17 cellular contexts compared by ENCODE assay signal in genomic region chr21:46516068-46516467, GRCh38. TPM values are rescaled to one million over a fixed set of nuclear protein-coding genes. Genes with fewer than 3 reads are reported as not detected.
DNase-seq lines count a peak whose midpoint lies in the region; ATAC-seq, FAIRE-seq and TF ChIP-seq lines count a peak whose summit lies in the region.
"Had no signal": no experiment of that assay in that cellular context is flagged by ENCODE, and none has a peak within 500 bp of the region (broad histone marks: within the 10 kb centered on the region; RNA-seq: fewer than 3 reads in every experiment).

No MANE protein-coding gene starts in this region.

- H3K9me1 ChIP-seq in endothelial cell of umbilical vein (replicated peaks; ENCODE audit: control insufficient read depth, extremely low read depth, insufficient read depth, low read length): no peaks in the 10 kb centered on the region

- peaks cover 41% of the 10 kb centered on the region for H3K36me3 ChIP-seq in OCI-LY1 (ENCODE audit: insufficient read depth, low read length)
- H3K36me3 ChIP-seq in endothelial cell of umbilical vein (ENCODE audit: control insufficient read depth in 2 of 2, extremely low read depth in 1 of 2, insufficient read depth in 2 of 2, low read length in 2 of 2): peaks cover 11% of the 10 kb centered on the region in 2 experiments
- H3K36me3 ChIP-seq in neutrophil: peaks cover 34% of the 10 kb centered on the region

- no peak for TF ChIP-seq POLR2A in endothelial cell of umbilical vein (IDR thresholded peaks at IDR 0.05; ENCODE audit: low read depth, low read length)

- no peaks in the 10 kb centered on the region for H3F3A ChIP-seq in OCI-LY1 (ENCODE audit: insufficient read depth, low read length)

- H3K4me3 Mint-ChIP-seq in activated CD8-positive, alpha-beta T cell treated with anti-CD3 and anti-CD28 coated beads, Interleukin-2, amount 10 ng/mL, durations not matched to agents 7 days and 5 days: no peak overlapping the region
- H3K4me3 Mint-ChIP-seq in activated CD8-positive, alpha-beta T cell treated with anti-CD3 and anti-CD28 coated beads for 36 hours: no peak overlapping the region
- no peak overlapping the region for H3K4me3 Mint-ChIP-seq in glutamatergic neuron (ENCODE audit: unreplicated experiment)
- H3K4me3 Mint-ChIP-seq: GM23338 had no signal

- H3K4me1 Mint-ChIP-seq in activated CD8-positive, alpha-beta T cell treated with anti-CD3 and anti-CD28 coated beads, Interleukin-2, amount 10 ng/mL, durations not matched to agents 7 days and 5 days (ENCODE audit: low read depth): peaks cover 14% of the 10 kb centered on the region
- H3K4me1 Mint-ChIP-seq in activated CD8-positive, alpha-beta T cell treated with anti-CD3 and anti-CD28 coated beads for 36 hours (ENCODE audit: low read depth): peaks cover 13% of the 10 kb centered on the region
- no peaks in the 10 kb centered on the region for H3K4me1 Mint-ChIP-seq in glutamatergic neuron (ENCODE audit: low read depth, unreplicated experiment)
- H3K4me1 Mint-ChIP-seq: GM23338 had no signal

- H3K27ac ChIP-seq in OCI-LY1 (ENCODE audit: low read depth, low read length, poor library complexity, severe bottlenecking) (peak overlapping the region; percentile 69), endothelial cell of umbilical vein (ENCODE audit: insufficient read depth, low read depth, low read length) (no peak overlapping the region), neutrophil (peak overlapping the region; percentile 66)
- H3K27ac ChIP-seq: PC-9 had no signal

- ATAC-seq in activated CD8-positive, alpha-beta T cell treated with anti-CD3 and anti-CD28 coated beads, Interleukin-2, amount 10 ng/mL, durations not matched to agents 7 days and 5 days: no peak
- ATAC-seq in activated CD8-positive, alpha-beta T cell treated with anti-CD3 and anti-CD28 coated beads for 36 hours: no peak
- ATAC-seq: GM23338, HCT116 had no signal

- H3K9me2 ChIP-seq in OCI-LY1 (ENCODE audit: low read depth, low read length): no peaks in the 10 kb centered on the region

- peaks cover 59% of the 10 kb centered on the region for H3K36me3 Mint-ChIP-seq in activated CD8-positive, alpha-beta T cell treated with anti-CD3 and anti-CD28 coated beads, Interleukin-2, amount 10 ng/mL, durations not matched to agents 7 days and 5 days (ENCODE audit: low read depth)
- H3K36me3 Mint-ChIP-seq in activated CD8-positive, alpha-beta T cell treated with anti-CD3 and anti-CD28 coated beads for 36 hours (ENCODE audit: low read depth): peaks cover 41% of the 10 kb centered on the region
- no peaks in the 10 kb centered on the region for H3K36me3 Mint-ChIP-seq in glutamatergic neuron (ENCODE audit: unreplicated experiment)

- H3K27me3 ChIP-seq in OCI-LY1 (ENCODE audit: insufficient read depth, low read length): no peaks in the 10 kb centered on the region
- H3K27me3 ChIP-seq in endothelial cell of umbilical vein (ENCODE audit: control insufficient read depth in 2 of 2, insufficient read depth in 2 of 2, low read length in 2 of 2): no peaks in the 10 kb centered on the region
- no peaks in the 10 kb centered on the region for H3K27me3 ChIP-seq in neutrophil

- H3K79me2 ChIP-seq in OCI-LY1 (ENCODE audit: insufficient read depth, low read length) (no peaks in the 10 kb centered on the region), endothelial cell of umbilical vein (ENCODE audit: control insufficient read depth, insufficient read depth, low read length) (peaks cover 3% of the 10 kb centered on the region)

- dilution Hi-C loops in endothelial cell of umbilical vein (cut with MboI; ENCODE audit: extremely low pct_ligation_motif_present, low sequenced_read_pairs): no loop called here

- POLR2A ChIA-PET in activated CD8-positive, alpha-beta T cell treated with anti-CD3 and anti-CD28 coated beads, Interleukin-2, amount 10 ng/mL, durations not matched to agents 7 days and 5 days (lab: Charles Lee): no interaction called here
- POLR2A ChIA-PET in activated CD8-positive, alpha-beta T cell treated with anti-CD3 and anti-CD28 coated beads for 36 hours (lab: Charles Lee): no interaction called here
- POLR2A ChIA-PET in endothelial cell of umbilical vein (lab: Charles Lee): no interaction called here

- no peak for TF ChIP-seq CTCF in activated CD8-positive, alpha-beta T cell treated with anti-CD3 and anti-CD28 coated beads for 36 hours (IDR thresholded peaks at IDR 0.05)
- TF ChIP-seq CTCF in OCI-LY1 (IDR thresholded peaks at IDR 0.05; ENCODE audit: low read length) (no peak), endothelial cell of umbilical vein (IDR thresholded peaks at IDR 0.05; ENCODE audit: extremely low read depth in 1 of 2, insufficient read depth in 1 of 2, low read depth in 1 of 2, low read length in 2 of 2) (no peak), neutrophil (IDR thresholded peaks at IDR 0.05) (no peak), glutamatergic neuron (IDR thresholded peaks at IDR 0.05; ENCODE audit: partially characterized antibody, unreplicated experiment) (no peak)

- no peak overlapping the region for H3K9ac ChIP-seq in OCI-LY1 (ENCODE audit: low read length)
- no peak overlapping the region for H3K9ac ChIP-seq in endothelial cell of umbilical vein (replicated peaks; ENCODE audit: extremely low read depth, insufficient read depth, low read length)

- no peak overlapping the region for H3K4me2 ChIP-seq in OCI-LY1 (ENCODE audit: low read length)
- H3K4me2 ChIP-seq in endothelial cell of umbilical vein (ENCODE audit: insufficient read depth, low read length): peak overlapping the region; percentile 25
- H3K4me2 ChIP-seq: GM23338, PC-9 had no signal

- no peak overlapping the region for H2AFZ ChIP-seq in OCI-LY1 (ENCODE audit: low read length)
- no peak overlapping the region for H2AFZ ChIP-seq in endothelial cell of umbilical vein (ENCODE audit: low read depth, low read length)
- H2AFZ ChIP-seq: GM23338, PC-9 had no signal

- no peaks in the 10 kb centered on the region for H3K27me3 Mint-ChIP-seq in activated CD8-positive, alpha-beta T cell treated with anti-CD3 and anti-CD28 coated beads, Interleukin-2, amount 10 ng/mL, durations not matched to agents 7 days and 5 days (ENCODE audit: low read depth)
- no peaks in the 10 kb centered on the region for H3K27me3 Mint-ChIP-seq in activated CD8-positive, alpha-beta T cell treated with anti-CD3 and anti-CD28 coated beads for 36 hours
- no peaks in the 10 kb centered on the region for H3K27me3 Mint-ChIP-seq in glutamatergic neuron (ENCODE audit: unreplicated experiment)

- H3K9me3 Mint-ChIP-seq in activated CD8-positive, alpha-beta T cell treated with anti-CD3 and anti-CD28 coated beads, Interleukin-2, amount 10 ng/mL, durations not matched to agents 7 days and 5 days (ENCODE audit: insufficient read depth): peaks cover 5% of the 10 kb centered on the region
- H3K9me3 Mint-ChIP-seq in activated CD8-positive, alpha-beta T cell treated with anti-CD3 and anti-CD28 coated beads for 36 hours: no peaks in the 10 kb centered on the region
- H3K9me3 Mint-ChIP-seq in glutamatergic neuron (ENCODE audit: unreplicated experiment): peaks cover 4% of the 10 kb centered on the region
- H3K9me3 Mint-ChIP-seq: GM23338 had no signal

- FAIRE-seq in endothelial cell of umbilical vein (lab: Jason Lieb, UNC): no peak
- FAIRE-seq: GM12892 had no signal

- H4K20me1 ChIP-seq in OCI-LY1 (ENCODE audit: insufficient read depth, low read length) (no peaks in the 10 kb centered on the region), endothelial cell of umbilical vein (replicated peaks; ENCODE audit: control insufficient read depth, extremely low read depth, insufficient read depth, low read length) (peaks cover 3% of the 10 kb centered on the region)

- H3K27ac Mint-ChIP-seq in activated CD8-positive, alpha-beta T cell treated with anti-CD3 and anti-CD28 coated beads, Interleukin-2, amount 10 ng/mL, durations not matched to agents 7 days and 5 days: peak overlapping the region; percentile 46
- no peak overlapping the region for H3K27ac Mint-ChIP-seq in activated CD8-positive, alpha-beta T cell treated with anti-CD3 and anti-CD28 coated beads for 36 hours
- H3K27ac Mint-ChIP-seq in glutamatergic neuron (ENCODE audit: unreplicated experiment): no peak overlapping the region
- H3K27ac Mint-ChIP-seq: GM23338 had no signal

- intact Hi-C loops in activated CD8-positive, alpha-beta T cell treated with anti-CD3 and anti-CD28 coated beads for 36 hours (cut with micrococcal nuclease): no loop called here
- intact Hi-C loops in endothelial cell of umbilical vein (cut with micrococcal nuclease): loop anchor here (5.0 kb wide), 1 partner anchor 59 kb away; the partner anchor contains the start of gene DIP2A

- no peak for DNase-seq in activated CD8-positive, alpha-beta T cell treated with anti-CD3 and anti-CD28 coated beads, Interleukin-2, amount 10 ng/mL, durations not matched to agents 7 days and 5 days
- no peak for DNase-seq in activated CD8-positive, alpha-beta T cell treated with anti-CD3 and anti-CD28 coated beads for 36 hours
- DNase-seq in endothelial cell of umbilical vein (ENCODE audit: low read depth, low spot score) (no peak), germinal center (ENCODE audit: low spot score) (no peak), glutamatergic neuron (no peak), kidney glomerular epithelial cell (lab: John Stamatoyannopoulos, UW) (no peak)
- DNase-seq: KBM-7, NCI-H1436, NCI-H2029, NCI-H2171 treated with DMSO at 0.1 percent for 48 hours, NCI-H748 treated with DMSO at 0.1 percent for 48 hours, PC-9 had no signal

- H3K4me3 ChIP-seq in OCI-LY1 (ENCODE audit: low read depth, low read length, poor library complexity, severe bottlenecking) (no peak overlapping the region), endothelial cell of umbilical vein (replicated peaks in 1 of 3; ENCODE audit: insufficient read depth in 1 of 3, low read depth in 1 of 3, low read length in 3 of 3) (no peak overlapping the region), neutrophil (ENCODE audit: low read depth in 1 of 2, low read length in 1 of 2) (no peak overlapping the region)
- H3K4me3 ChIP-seq: GM23338, PC-9 had no signal

- peaks cover 4% of the 10 kb centered on the region; the same call in 1 of the 2 replicates for H3K9me3 ChIP-seq in OCI-LY1 (ENCODE audit: low read length)
- no peaks in the 10 kb centered on the region for H3K9me3 ChIP-seq in endothelial cell of umbilical vein (replicated peaks; ENCODE audit: control insufficient read depth, insufficient read depth, low read length)
- no peaks in the 10 kb centered on the region for H3K9me3 ChIP-seq in neutrophil

- CTCF ChIA-PET in activated CD8-positive, alpha-beta T cell treated with anti-CD3 and anti-CD28 coated beads, Interleukin-2, amount 10 ng/mL, durations not matched to agents 7 days and 5 days (lab: Charles Lee): no interaction called here
- CTCF ChIA-PET in activated CD8-positive, alpha-beta T cell treated with anti-CD3 and anti-CD28 coated beads for 36 hours (lab: Charles Lee): interaction anchor here (1.5 kb wide), 1 partner anchor 15 kb away, joined by 6 read pairs; no protein-coding TSS in a partner anchor
- CTCF ChIA-PET in endothelial cell of umbilical vein (lab: Charles Lee): no interaction called here

- no TSS peak for BruUV-seq in endothelial cell of umbilical vein (replicated peaks; lab: Mats Ljungman, UMichigan)

- peaks cover 16% of the 10 kb centered on the region for H3K4me1 ChIP-seq in OCI-LY1 (ENCODE audit: insufficient read depth, low read length, severe bottlenecking)
- H3K4me1 ChIP-seq in endothelial cell of umbilical vein (ENCODE audit: control insufficient read depth, extremely low read depth, insufficient read depth, low read length): peaks cover 17% of the 10 kb centered on the region
- peaks cover 6 to 13% of the 10 kb centered on the region in 2 experiments for H3K4me1 ChIP-seq in neutrophil (ENCODE audit: control insufficient read depth in 1 of 2, insufficient read depth in 1 of 2, low read depth in 1 of 2, low read length in 1 of 2)

RNA-seq across cellular contexts. Expression of gene DIP2A, which starts 57.4 kb away (rescaled TPM):
- total RNA-seq in activated CD8-positive, alpha-beta T cell treated with anti-CD3 and anti-CD28 coated beads, Interleukin-2, amount 10 ng/mL, durations not matched to agents 7 days and 5 days: 10 to 100 TPM; 53.7 to 53.9 TPM
- total RNA-seq in activated CD8-positive, alpha-beta T cell treated with anti-CD3 and anti-CD28 coated beads for 36 hours: 10 to 100 TPM; 30.9 to 34.1 TPM
- total RNA-seq in endothelial cell of umbilical vein: 57.6 and 62.1 TPM in 2 replicates
- polyA plus RNA-seq in endothelial cell of umbilical vein: 32.6 and 34.5 TPM in 2 replicates
- 21.5 and 26.1 TPM in 2 replicates for polyA plus RNA-seq in endothelial cell of umbilical vein (2011; cell fraction: cytosol; rRNA removed)
- polyA plus RNA-seq in endothelial cell of umbilical vein (2011; cell fraction: nucleus; rRNA removed): 167 and 168 TPM in 2 replicates
- 33.7 and 36.0 TPM in 2 replicates for polyA plus RNA-seq in endothelial cell of umbilical vein (2012)
- polyA minus RNA-seq in endothelial cell of umbilical vein: 97.3 and 99.9 TPM in 2 replicates
- 23.0 TPM for polyA minus RNA-seq in endothelial cell of umbilical vein (2011; cell fraction: cytosol; rRNA and poly(A)+ RNA removed)
- polyA minus RNA-seq in endothelial cell of umbilical vein (2011; cell fraction: nucleus; rRNA and poly(A)+ RNA removed): 132 and 146 TPM in 2 replicates
- total RNA-seq in glutamatergic neuron (ENCODE audit: unreplicated experiment): 55.4 TPM
